In genomic region chr1:67162954-67163353, GRCh38 we compare ENCODE assay signal across 7 cellular contexts. TPM values are rescaled to one million over a fixed set of nuclear protein-coding genes. Genes with fewer than 3 reads are reported as not detected.
DNase-seq lines count a peak whose midpoint lies in the region; ATAC-seq, FAIRE-seq and TF ChIP-seq lines count a peak whose summit lies in the region.

No MANE protein-coding gene starts in this region.

- H3K4me1 Mint-ChIP-seq in activated CD4-positive, alpha-beta T cell treated with anti-CD3 and anti-CD28 coated beads, Interleukin-2, amount 10 ng/mL, durations not matched to agents 7 days and 5 days, result peaks cover 30% of the 10 kb centered on the region
- H3K4me1 Mint-ChIP-seq in nephron progenitor cell, result no peaks in the 10 kb centered on the region

- POLR2A ChIA-PET in activated CD4-positive, alpha-beta T cell treated with anti-CD3 and anti-CD28 coated beads, Interleukin-2, amount 10 ng/mL, durations not matched to agents 7 days and 5 days (lab: Charles Lee), result no interaction called here

- peak overlapping the region; percentile 68 for H3K27ac Mint-ChIP-seq in activated CD4-positive, alpha-beta T cell treated with anti-CD3 and anti-CD28 coated beads, Interleukin-2, amount 10 ng/mL, durations not matched to agents 7 days and 5 days
- H3K27ac Mint-ChIP-seq in nephron progenitor cell, result no peak overlapping the region

- H3K9me3 ChIP-seq in colonic mucosa, result no peaks in the 10 kb centered on the region

- H3K36me3 Mint-ChIP-seq in activated CD4-positive, alpha-beta T cell treated with anti-CD3 and anti-CD28 coated beads, Interleukin-2, amount 10 ng/mL, durations not matched to agents 7 days and 5 days (ENCODE audit: low read depth), result peaks cover 5% of the 10 kb centered on the region
- H3K36me3 Mint-ChIP-seq in nephron progenitor cell (ENCODE audit: low read depth), result no peaks in the 10 kb centered on the region

- no peaks in the 10 kb centered on the region for H3K27me3 ChIP-seq in colonic mucosa

- TF ChIP-seq CTCF in nephron progenitor cell (IDR thresholded peaks at IDR 0.05), result no peak
- TF ChIP-seq CTCF in colonic mucosa (IDR thresholded peaks at IDR 0.05), result no peak

- intact Hi-C loops in colonic mucosa (cut with DNase I), result no loop called here

- DNase-seq in GM19239 (ENCODE audit: insufficient read length, low spot score) (no peak), myocyte (ENCODE audit: low read depth) (peak; percentile 44), nephron progenitor cell (no peak), colonic mucosa (no peak)
- peak; percentile 28 for DNase-seq in activated CD4-positive, alpha-beta T cell treated with anti-CD3 and anti-CD28 coated beads, Interleukin-2, amount 10 ng/mL, durations not matched to agents 7 days and 5 days

- H3K36me3 ChIP-seq in colonic mucosa, result no peaks in the 10 kb centered on the region

- H3K4me3 Mint-ChIP-seq in activated CD4-positive, alpha-beta T cell treated with anti-CD3 and anti-CD28 coated beads, Interleukin-2, amount 10 ng/mL, durations not matched to agents 7 days and 5 days, result no peak overlapping the region
- no peak overlapping the region for H3K4me3 Mint-ChIP-seq in nephron progenitor cell

- no peak overlapping the region for H3K9ac ChIP-seq in colonic mucosa (ENCODE audit: low read depth in 2 of 2, low read length in 2 of 2)

- no peak overlapping the region for H3K27ac ChIP-seq in colonic mucosa

- CTCF ChIA-PET in activated CD4-positive, alpha-beta T cell treated with anti-CD3 and anti-CD28 coated beads, Interleukin-2, amount 10 ng/mL, durations not matched to agents 7 days and 5 days (lab: Charles Lee), result interaction anchor here (0.6 to 3.0 kb wide), 10 partner anchors 10 to 338 kb away, joined by 3 to 16 read pairs (median 4); no protein-coding TSS in a partner anchor

- ATAC-seq in HG02981 (IDR thresholded peaks at IDR 0.05; ENCODE audit: unreplicated experiment), result peak; percentile 59
- no peak for ATAC-seq in GM21786 (IDR thresholded peaks at IDR 0.05; ENCODE audit: unreplicated experiment)

- H3K27me3 Mint-ChIP-seq in activated CD4-positive, alpha-beta T cell treated with anti-CD3 and anti-CD28 coated beads, Interleukin-2, amount 10 ng/mL, durations not matched to agents 7 days and 5 days, result peaks cover 4% of the 10 kb centered on the region
- H3K27me3 Mint-ChIP-seq in nephron progenitor cell (ENCODE audit: low read depth, poor library complexity), result no peaks in the 10 kb centered on the region

- peaks cover 7% of the 10 kb centered on the region for H3K9me3 Mint-ChIP-seq in activated CD4-positive, alpha-beta T cell treated with anti-CD3 and anti-CD28 coated beads, Interleukin-2, amount 10 ng/mL, durations not matched to agents 7 days and 5 days
- H3K9me3 Mint-ChIP-seq in nephron progenitor cell, result no peaks in the 10 kb centered on the region

- H3K4me1 ChIP-seq in colonic mucosa, result no peaks in the 10 kb centered on the region

- no peak overlapping the region for H3K4me3 ChIP-seq in colonic mucosa

- peak; percentile 76 for FAIRE-seq in GM19239 (lab: Jason Lieb, UNC)

RNA-seq across cellular contexts. Expression of gene IL23R, which starts 3.3 kb away (rescaled TPM):
- total RNA-seq in activated CD4-positive, alpha-beta T cell treated with anti-CD3 and anti-CD28 coated beads, Interleukin-2, amount 10 ng/mL, durations not matched to agents 7 days and 5 days, result under 1 TPM; 0.48 to 0.57 TPM
- total RNA-seq in myocyte (not detected in 2 replicates), colonic mucosa (1 to 10 TPM; 1.2 to 1.3 TPM)
- polyA plus RNA-seq in myocyte (2012), result not detected

RNA-seq across cellular contexts. Expression of gene C1orf141, which starts 28.2 kb away (rescaled TPM):
- not detected for total RNA-seq in activated CD4-positive, alpha-beta T cell treated with anti-CD3 and anti-CD28 coated beads, Interleukin-2, amount 10 ng/mL, durations not matched to agents 7 days and 5 days
- not detected in 2 replicates for total RNA-seq in myocyte
- polyA plus RNA-seq in myocyte (2012), result not detected
- total RNA-seq in colonic mucosa, result not detected

Comparison
In these comparisons a context has a peak if more than half of its experiments do, and no peak if none do; other contexts are left out.
1. DNase-seq: peak in activated CD4-positive, alpha-beta T cell treated with anti-CD3 and anti-CD28 coated beads, Interleukin-2, amount 10 ng/mL, durations not matched to agents 7 days and 5 days (single experiment) and myocyte (single experiment); none in GM19239 (single experiment), nephron progenitor cell (single experiment) and colonic mucosa (single experiment).